32 cellular contexts compared by ENCODE assay signal in genomic region chr6:39124114-39124513, GRCh38.
"Had no signal": no experiment of that assay in that cellular context is flagged by ENCODE, and none has a peak within 500 bp of the region (broad histone marks: within the 10 kb centered on the region; RNA-seq: fewer than 3 reads in every experiment).

No MANE protein-coding gene starts in this region.

- H3K4me1 ChIP-seq: adrenal gland, body of pancreas, breast epithelium had no signal

- ATAC-seq: activated CD8-positive, alpha-beta T cell treated with anti-CD3 and anti-CD28 coated beads for 36 hours; activated naive CD4-positive, alpha-beta T cell treated with anti-CD3 and anti-CD28 coated beads, Interleukin-2, amount 50 U/mL, for 72 hours; activated T-cell treated with anti-CD3 and anti-CD28 coated beads, Interleukin-2, amount 50 U/mL, for 4 hours; activated T-cell treated with anti-CD3 and anti-CD28 coated beads, Interleukin-2, amount 50 U/mL, for 72 hours; activated T-helper 17 cell treated with anti-CD3 and anti-CD28 coated beads, Interleukin-2, amount 50 U/mL, for 72 hours; body of pancreas had no signal

- H3K27me3 ChIP-seq: adrenal gland, body of pancreas, brain microvascular endothelial cell, breast epithelium had no signal

- H3K36me3 ChIP-seq: adrenal gland, brain microvascular endothelial cell, breast epithelium had no signal

- DNase-seq: activated B cell treated with CpG ODN at 0.5 μM for 24 hours; activated CD4-positive, alpha-beta memory T cell treated with anti-CD3 and anti-CD28 coated beads for 36 hours; activated CD4-positive, alpha-beta T cell treated with anti-CD3 and anti-CD28 coated beads for 4 hours; activated CD4-positive, alpha-beta T cell treated with anti-CD3 and anti-CD28 coated beads, Interleukin-2, amount 10 ng/mL, durations not matched to agents 24 days and 14 days; activated CD4-positive, alpha-beta T cell treated with anti-CD3 and anti-CD28 coated beads, Interleukin-2, amount 50 U/mL, for 1 hour; activated CD4-positive, alpha-beta T cell treated with anti-CD3 and anti-CD28 coated beads, Interleukin-2, amount 50 U/mL, for 4 hours; activated CD4-positive, CD25-positive, alpha-beta regulatory T cell treated with anti-CD3 and anti-CD28 coated beads, Interleukin-2, amount 50 U/mL, for 72 hours; activated CD8-positive, alpha-beta memory T cell treated with anti-CD3 and anti-CD28 coated beads, Interleukin-2, amount 50 U/mL, for 4 hours; activated CD8-positive, alpha-beta T cell treated with anti-CD3 and anti-CD28 coated beads for 36 hours; activated effector memory CD4-positive, alpha-beta T cell treated with anti-CD3 and anti-CD28 coated beads, Interleukin-2, amount 50 U/mL, for 16 hours; activated gamma-delta T cell treated with Interleukin-2 at 50 U/mL for 16 hours; activated naive CD4-positive, alpha-beta T cell; activated naive CD4-positive, alpha-beta T cell treated with anti-CD3 and anti-CD28 coated beads for 36 hours; activated naive CD4-positive, alpha-beta T cell treated with anti-CD3 and anti-CD28 coated beads, Interleukin-2, amount 50 U/mL, for 16 hours; activated naive CD8-positive, alpha-beta T cell treated with anti-CD3 and anti-CD28 coated beads for 36 hours; activated T-cell treated with anti-CD3 and anti-CD28 coated beads for 4 hours; activated T-cell treated with anti-CD3 and anti-CD28 coated beads, Interleukin-2, amount 50 U/mL, for 1 hour; activated T-cell treated with anti-CD3 and anti-CD28 coated beads, Interleukin-2, amount 50 U/mL, for 4 hours; activated T-cell treated with anti-CD3 and anti-CD28 coated beads, Interleukin-2, amount 50 U/mL, for 72 hours; adrenal gland; amniotic stem cell; aorta; body of pancreas; brain microvascular endothelial cell; caudate nucleus; T-helper 1 cell; T-helper 2 cell; T-helper 9 cell had no signal

- H3K27ac ChIP-seq: adrenal gland, body of pancreas, brain microvascular endothelial cell, breast epithelium, VCaP had no signal

- H3K9me3 ChIP-seq: adrenal gland, body of pancreas, breast epithelium had no signal

- H3K4me3 ChIP-seq: adrenal gland, body of pancreas, breast epithelium had no signal
